8 cellular contexts compared by ENCODE assay signal in the genomic region with DNA sequence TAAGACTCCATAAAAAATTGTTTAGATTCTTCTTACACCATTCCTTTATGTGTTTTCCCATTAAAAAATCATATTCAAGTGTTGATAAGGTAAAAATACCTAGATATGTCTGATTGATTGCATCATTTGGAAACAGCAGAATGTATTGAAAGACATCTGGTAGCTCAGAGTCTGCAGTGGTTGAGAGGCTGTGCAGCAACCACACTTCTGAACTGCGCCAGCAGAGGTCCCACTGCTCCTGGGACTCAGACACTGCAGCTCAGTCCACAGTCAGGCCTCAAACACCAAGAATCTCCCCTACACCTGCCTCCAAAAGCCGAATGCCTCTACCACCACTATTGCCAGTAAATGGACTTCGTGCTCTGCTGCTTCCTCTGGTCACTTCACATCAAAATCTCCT.
DNase-seq lines count a peak whose midpoint lies in the region; FAIRE-seq and TF ChIP-seq lines count a peak whose summit lies in the region.

No MANE protein-coding gene starts in this region.

- H3K36me3 ChIP-seq in OCI-LY7 (ENCODE audit: insufficient read depth, low read length) (no peaks in the 10 kb centered on the region), left ventricle myocardium inferior (no peaks in the 10 kb centered on the region)

- peak; percentile 32 for DNase-seq in GM12891 (ENCODE audit: insufficient read length, low spot score)
- peak; percentile 50 for DNase-seq in HEK293T (ENCODE audit: extremely low spot score)
- peak; percentile 47 for DNase-seq in OCI-LY7 (ENCODE audit: low spot score)
- peak; percentile 2 for DNase-seq in activated T-helper 9 cell treated with anti-CD3 and anti-CD28 coated beads, Interleukin-2, amount 50 U/mL, for 16 hours (ENCODE audit: low read depth)
- peak; percentile 23 for DNase-seq in left ventricle myocardium inferior
- DNase-seq in stimulated activated CD4-positive, alpha-beta T cell treated with anti-CD3 and anti-CD28 coated beads, Interleukin-2, amount 100 ng/mL, for 24 hours: peak; percentile 34 to 54
- DNase-seq in NOMO-1 treated with DMSO at 0.1 percent for 48 hours (lab: John Stamatoyannopoulos, UW; ENCODE audit: unreplicated experiment): no peak
- DNase-seq in GF-D8 (lab: John Stamatoyannopoulos, UW): no peak

- peak; percentile 47 for FAIRE-seq in GM12891 (lab: Jason Lieb, UNC)

- CTCF ChIA-PET in HEK293T (lab: Yijun Ruan, JAX) (interaction anchor here (0.6 to 2.8 kb wide), 3 partner anchors 91 to 121 kb away, joined by 3 to 12 read pairs (median 3); no protein-coding TSS in a partner anchor), OCI-LY7 (lab: Charles Lee; ENCODE audit: unreplicated experiment) (interaction anchor here (0.6 to 1.6 kb wide), 3 partner anchors 8 to 93 kb away, joined by 3 to 8 read pairs (median 3); no protein-coding TSS in a partner anchor)

- H3K27ac ChIP-seq in OCI-LY7 (ENCODE audit: low read depth, low read length, poor library complexity, severe bottlenecking): no peak overlapping the region
- no peak overlapping the region for H3K27ac ChIP-seq in left ventricle myocardium inferior (replicated peaks)

- intact Hi-C loops in OCI-LY7 (cut with micrococcal nuclease; ENCODE audit: unreplicated experiment) (loop anchor here (1.0 to 2.0 kb wide), 2 partner anchors 93 to 298 kb away; no protein-coding TSS in a partner anchor), left ventricle myocardium inferior (cut with micrococcal nuclease) (loop anchor here (5.0 kb wide), 1 partner anchor 93 kb away; no protein-coding TSS in a partner anchor)

- TF ChIP-seq POLR2A in GM12891 (IDR thresholded peaks at IDR 0.05; ENCODE audit: low read depth, low read length): no peak

- H3K4me2 ChIP-seq in OCI-LY7 (ENCODE audit: low read length): no peak overlapping the region

- H3K9me2 ChIP-seq in OCI-LY7 (ENCODE audit: insufficient read depth, low read length): no peaks in the 10 kb centered on the region

- H3K4me1 ChIP-seq in OCI-LY7 (ENCODE audit: insufficient read depth, low read length, poor library complexity, severe bottlenecking) (no peaks in the 10 kb centered on the region), left ventricle myocardium inferior (peaks cover 4% of the 10 kb centered on the region)

- H3K79me2 ChIP-seq in OCI-LY7 (ENCODE audit: insufficient read depth, low read depth, low read length): no peaks in the 10 kb centered on the region

- no peak overlapping the region for H2AFZ ChIP-seq in OCI-LY7 (ENCODE audit: low read length)

- no peaks in the 10 kb centered on the region for H3K27me3 ChIP-seq in left ventricle myocardium inferior (ENCODE audit: low read depth)

- H3K9me3 ChIP-seq in OCI-LY7 (ENCODE audit: low read length) (no peaks in the 10 kb centered on the region), left ventricle myocardium inferior (replicated peaks) (no peaks in the 10 kb centered on the region)

- TF ChIP-seq CTCF in OCI-LY7 (conservative IDR thresholded peaks at IDR 0.05; ENCODE audit: low read length): peak; percentile 74
- peak; percentile 61 for TF ChIP-seq CTCF in left ventricle myocardium inferior (IDR thresholded peaks at IDR 0.05; ENCODE audit: borderline replicate concordance)

- H4K20me1 ChIP-seq in OCI-LY7 (ENCODE audit: insufficient read depth, low read length): no peaks in the 10 kb centered on the region

- POLR2A ChIA-PET in HEK293T (lab: Yijun Ruan, JAX) (no interaction called here), OCI-LY7 (lab: Charles Lee) (interaction anchor here (0.7 to 1.4 kb wide), 2 partner anchors 93 to 99 kb away, joined by 4 to 6 read pairs; no protein-coding TSS in a partner anchor)

- BruUV-seq in OCI-LY7 (replicated peaks; lab: Mats Ljungman, UMichigan): no TSS peak

- H3K4me3 ChIP-seq in OCI-LY7 (ENCODE audit: low read depth, low read length, poor library complexity, severe bottlenecking) (no peak overlapping the region), left ventricle myocardium inferior (no peak overlapping the region)

TF ChIP-seq in GM12891, 5 proteins besides CTCF, POLR2A, EP300 and RAD21:
- TF ChIP-seq POU2F2 (IDR thresholded peaks at IDR 0.05; ENCODE audit: low read depth, low read length) (no peak), PAX5 (IDR thresholded peaks at IDR 0.05; ENCODE audit: insufficient read depth, low read length, severe bottlenecking) (no peak), TAF1 (IDR thresholded peaks at IDR 0.05; ENCODE audit: low read depth, low read length) (no peak), SPI1 (IDR thresholded peaks at IDR 0.05; ENCODE audit: low read depth, low read length) (no peak), POLR2AphosphoS5 (IDR thresholded peaks at IDR 0.05; ENCODE audit: low read depth, low read length) (no peak)

TF ChIP-seq in HEK293T, 16 proteins besides CTCF, POLR2A, EP300 and RAD21:
- TF ChIP-seq ARNT (IDR thresholded peaks at IDR 0.05): no peak
- no peak for TF ChIP-seq SP1 (IDR thresholded peaks at IDR 0.05)
- no peak for TF ChIP-seq NFRKB (IDR thresholded peaks at IDR 0.05)
- no peak for TF ChIP-seq FOXM1 (IDR thresholded peaks at IDR 0.05; ENCODE audit: borderline replicate concordance)
- TF ChIP-seq SUZ12 (IDR thresholded peaks at IDR 0.05): no peak
- TF ChIP-seq BHLHE40 (IDR thresholded peaks at IDR 0.05; ENCODE audit: borderline replicate concordance): no peak
- TF ChIP-seq ELF4 (IDR thresholded peaks at IDR 0.05): no peak
- TF ChIP-seq, protein P1, sequence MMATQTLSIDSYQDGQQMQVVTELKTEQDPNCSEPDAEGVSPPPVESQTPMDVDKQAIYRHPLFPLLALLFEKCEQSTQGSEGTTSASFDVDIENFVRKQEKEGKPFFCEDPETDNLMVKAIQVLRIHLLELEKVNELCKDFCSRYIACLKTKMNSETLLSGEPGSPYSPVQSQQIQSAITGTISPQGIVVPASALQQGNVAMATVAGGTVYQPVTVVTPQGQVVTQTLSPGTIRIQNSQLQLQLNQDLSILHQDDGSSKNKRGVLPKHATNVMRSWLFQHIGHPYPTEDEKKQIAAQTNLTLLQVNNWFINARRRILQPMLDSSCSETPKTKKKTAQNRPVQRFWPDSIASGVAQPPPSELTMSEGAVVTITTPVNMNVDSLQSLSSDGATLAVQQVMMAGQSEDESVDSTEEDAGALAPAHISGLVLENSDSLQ (IDR thresholded peaks at IDR 0.05): no peak
- no peak for TF ChIP-seq FOXK2 (IDR thresholded peaks at IDR 0.05)
- TF ChIP-seq CTBP1 (IDR thresholded peaks at IDR 0.05; ENCODE audit: borderline replicate concordance): no peak
- no peak for TF ChIP-seq ZNF384 (IDR thresholded peaks at IDR 0.05)
- no peak for TF ChIP-seq L3MBTL2 (conservative IDR thresholded peaks at IDR 0.05)
- TF ChIP-seq FOXA1 (IDR thresholded peaks at IDR 0.05): no peak
- TF ChIP-seq LEF1 (IDR thresholded peaks at IDR 0.05; ENCODE audit: borderline replicate concordance): no peak
- TF ChIP-seq TARDBP (IDR thresholded peaks at IDR 0.05): no peak
- TF ChIP-seq HDGF (IDR thresholded peaks at IDR 0.05; ENCODE audit: borderline replicate concordance): no peak

Comparison
In these comparisons a context has a peak if more than half of its experiments do, and no peak if none do; other contexts are left out.
1. DNase-seq: peak in GM12891 (single experiment), HEK293T (single experiment), OCI-LY7 (single experiment), activated T-helper 9 cell treated with anti-CD3 and anti-CD28 coated beads, Interleukin-2, amount 50 U/mL, for 16 hours (single experiment), left ventricle myocardium inferior (single experiment) and stimulated activated CD4-positive, alpha-beta T cell treated with anti-CD3 and anti-CD28 coated beads, Interleukin-2, amount 100 ng/mL, for 24 hours (2 of 2); none in NOMO-1 treated with DMSO at 0.1 percent for 48 hours (single experiment) and GF-D8 (single experiment).